ENCODE assay signal across 9 cellular contexts in the genomic region with DNA sequence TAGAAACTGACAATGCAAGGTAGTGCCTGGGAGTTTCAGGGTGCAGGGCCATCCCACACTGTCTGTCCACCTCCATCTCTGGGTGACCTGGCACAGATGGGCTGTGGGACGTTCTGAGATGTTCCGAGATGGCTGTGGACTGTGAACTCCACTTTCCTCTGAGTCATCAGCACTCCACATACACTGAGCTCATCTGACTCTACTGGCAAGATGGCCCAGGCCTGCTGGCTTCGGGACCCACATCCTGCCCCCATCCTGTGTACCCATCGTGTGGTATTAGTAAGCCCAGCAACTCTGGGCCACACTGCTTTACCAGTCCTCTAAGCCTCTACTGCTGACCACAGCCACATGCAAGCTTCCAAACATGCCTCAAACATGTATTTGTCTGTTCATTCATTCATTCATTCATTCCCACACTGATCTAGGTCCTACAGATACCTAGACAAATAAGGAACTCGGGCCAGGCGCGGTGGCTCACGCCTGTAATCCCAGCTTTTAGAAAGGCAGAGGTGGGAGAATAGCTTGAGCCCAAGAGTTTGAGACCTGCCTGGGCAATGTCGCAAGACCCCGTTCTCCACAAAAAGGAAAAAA.
A peak's percentile ranks its signal among the peaks of the same experiment; 100 is the strongest.
DNase-seq lines count a peak whose midpoint lies in the region; ATAC-seq lines count a peak whose summit lies in the region.
"Had no signal": no experiment of that assay in that cellular context is flagged by ENCODE, and none has a peak within 500 bp of the region (broad histone marks: within the 10 kb centered on the region; RNA-seq: fewer than 3 reads in every experiment).

No MANE protein-coding gene starts in this region.

- ATAC-seq in GM18868 (IDR thresholded peaks at IDR 0.05; ENCODE audit: unreplicated experiment) = no peak
- ATAC-seq in HG02798 (IDR thresholded peaks at IDR 0.05; ENCODE audit: poor library complexity, unreplicated experiment) = no peak

- DNase-seq in MV-4-11 (lab: John Stamatoyannopoulos, UW) (peak; percentile 7), NOMO-1 (lab: John Stamatoyannopoulos, UW; ENCODE audit: unreplicated experiment in 2 of 2) (no peak), occipital lobe (lab: John Stamatoyannopoulos, UW) (no peak)
- peak; percentile 24 to 29 for DNase-seq in activated CD8-positive, alpha-beta memory T cell treated with anti-CD3 and anti-CD28 coated beads for 4 hours (ENCODE audit: low read depth in 2 of 2)
- peak; percentile 21 for DNase-seq in effector CD4-positive, alpha-beta T cell
- DNase-seq in stimulated activated CD8-positive, alpha-beta memory T cell treated with anti-CD3 and anti-CD28 coated beads, Interleukin-4, amount 100 ng/mL, for 24 hours (ENCODE audit: low read depth) = peak; percentile 33
- DNase-seq: Karpas-422 had no signal

Comparison
In these comparisons a context has a peak if more than half of its experiments do, and no peak if none do; other contexts are left out.
1. DNase-seq: peak in MV-4-11 (single experiment), activated CD8-positive, alpha-beta memory T cell treated with anti-CD3 and anti-CD28 coated beads for 4 hours (2 of 2), effector CD4-positive, alpha-beta T cell (single experiment) and stimulated activated CD8-positive, alpha-beta memory T cell treated with anti-CD3 and anti-CD28 coated beads, Interleukin-4, amount 100 ng/mL, for 24 hours (single experiment); none in NOMO-1 (0 of 2) and occipital lobe (single experiment).